ENCODE assay signal across 31 cellular contexts in the genomic region with DNA sequence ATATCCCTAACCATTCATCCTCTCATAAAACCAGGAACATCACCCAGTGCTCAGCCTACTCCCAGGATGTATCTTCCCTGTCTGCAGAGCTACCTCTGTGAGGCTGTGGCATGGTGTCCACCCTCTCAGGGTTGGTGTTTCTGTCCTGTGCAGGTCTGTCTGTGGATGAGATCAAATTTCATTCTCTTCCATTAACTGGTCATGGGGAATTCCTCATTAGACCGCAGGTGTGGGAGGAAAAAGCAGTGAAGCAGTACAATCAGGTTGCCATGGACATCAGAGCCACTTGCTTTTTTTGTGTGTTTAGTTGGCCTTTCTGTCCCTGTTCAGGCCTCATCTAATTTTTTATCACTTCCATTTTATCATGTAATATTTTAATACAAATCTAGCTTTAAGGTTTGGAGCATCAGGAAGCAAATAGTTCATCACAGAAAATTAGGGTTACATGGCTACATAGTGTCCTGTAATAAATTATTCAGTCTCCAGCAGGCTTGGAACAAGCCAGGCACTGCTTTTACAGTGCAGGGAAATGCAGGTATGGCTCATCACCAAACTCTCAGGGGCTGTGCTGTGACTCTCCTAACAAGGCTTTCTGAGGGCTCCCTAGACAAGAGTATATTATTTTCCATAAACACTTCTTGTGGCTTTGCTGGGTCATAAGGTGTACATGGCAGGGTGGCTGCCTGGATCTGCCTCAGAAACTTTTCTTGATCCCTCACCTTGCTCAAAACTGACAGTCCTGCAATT.
DNase-seq lines count a peak whose midpoint lies in the region; ATAC-seq, FAIRE-seq and TF ChIP-seq lines count a peak whose summit lies in the region.
"Had no signal": no experiment of that assay in that cellular context is flagged by ENCODE, and none has a peak within 500 bp of the region (broad histone marks: within the 10 kb centered on the region; RNA-seq: fewer than 3 reads in every experiment).

No MANE protein-coding gene starts in this region.

- intact Hi-C loops in Calu3 (cut with micrococcal nuclease; ENCODE audit: unreplicated experiment) (no loop called here), GM12878 (cut with micrococcal nuclease; ENCODE audit: unreplicated experiment) (no loop called here)

- H3K4me1 Mint-ChIP-seq in Calu3 (ENCODE audit: low read depth, unreplicated experiment) (peaks cover 50% of the 10 kb centered on the region), nephron progenitor cell (peaks cover 69% of the 10 kb centered on the region)
- H3K4me1 Mint-ChIP-seq: naive B cell had no signal

- H3K9me3 ChIP-seq in GM12878 (replicated peaks; ENCODE audit: control insufficient read depth, insufficient read depth, low read length) (no peaks in the 10 kb centered on the region), upper lobe of left lung (no peaks in the 10 kb centered on the region)
- H3K9me3 ChIP-seq: MG63, sigmoid colon, vagina had no signal

- FAIRE-seq in GM12878 (lab: Jason Lieb, UNC): no peak
- FAIRE-seq: G401.6, GM19239 had no signal

- CTCF ChIA-PET in Calu3 (lab: Charles Lee): interaction anchor here (0.6 to 1.3 kb wide), 4 partner anchors 9 to 31 kb away, joined by 3 to 7 read pairs (median 3); no protein-coding TSS in a partner anchor
- CTCF ChIA-PET in GM12878 (lab: Yijun Ruan, JAX): no interaction called here

- in situ Hi-C loops in GM12878 (cut with MboI): no loop called here

- H3K4me2 ChIP-seq in KMS-11: peak overlapping the region; percentile 31
- H3K4me2 ChIP-seq in GM12878 (ENCODE audit: control insufficient read depth, insufficient read depth): no peak overlapping the region

- TF ChIP-seq POLR2A in GM12878 (IDR thresholded peaks at IDR 0.05; ENCODE audit: low read depth, low read length): no peak
- TF ChIP-seq POLR2A in upper lobe of left lung (IDR thresholded peaks at IDR 0.05): no peak

- H2AFZ ChIP-seq in KMS-11 (ENCODE audit: low read depth): no peak overlapping the region
- no peak overlapping the region for H2AFZ ChIP-seq in GM12878 (ENCODE audit: control insufficient read depth, low read depth, low read length)

- DNase-seq in Calu3: peak; percentile 63
- DNase-seq in GM12878 (ENCODE audit: low read depth, low spot score): no peak
- DNase-seq in nephron progenitor cell: peak; percentile 7
- no peak for DNase-seq in NCI-H1436 (lab: John Stamatoyannopoulos, UW)
- no peak for DNase-seq in Kasumi-1 (lab: John Stamatoyannopoulos, UW)
- DNase-seq in upper lobe of left lung: no peak
- DNase-seq: activated CD4-positive, CD25-positive, alpha-beta regulatory T cell; activated CD8-positive, alpha-beta T cell treated with anti-CD3 and anti-CD28 coated beads for 36 hours; activated naive CD4-positive, alpha-beta T cell treated with Interleukin-2 at 50 U/mL for 16 hours; activated T-cell treated with anti-CD3 and anti-CD28 coated beads, Interleukin-2, amount 50 U/mL, for 24 hours; amygdala; C1 segment of cervical spinal cord; central memory CD4-positive, alpha-beta T cell; dorsolateral prefrontal cortex; foreskin fibroblast; H7; MG63; naive B cell; NCI-H2227 treated with DMSO at 0.1 percent for 48 hours; ovary; RPMI8226; sigmoid colon; substantia nigra; T-helper 9 cell had no signal

- BruUV-seq in Calu3 (replicated peaks; lab: Mats Ljungman, UMichigan): no TSS peak
- BruUV-seq in GM12878 (replicated peaks; lab: Mats Ljungman, UMichigan): no TSS peak

- H3K27ac ChIP-seq in KMS-11 (peak overlapping the region; percentile 46), GM12878 (ENCODE audit: control insufficient read depth, insufficient read depth) (no peak overlapping the region), upper lobe of left lung (no peak overlapping the region)
- H3K27ac ChIP-seq: dorsolateral prefrontal cortex, epithelial cell of prostate, ovary, sigmoid colon, vagina had no signal

- H3K79me2 ChIP-seq in KMS-11 (ENCODE audit: insufficient read depth, low read depth): no peaks in the 10 kb centered on the region
- no peaks in the 10 kb centered on the region for H3K79me2 ChIP-seq in GM12878 (ENCODE audit: control insufficient read depth, insufficient read depth, low read length)

- H3K27me3 ChIP-seq in KMS-11 (ENCODE audit: insufficient read depth, low read depth): no peaks in the 10 kb centered on the region
- no peaks in the 10 kb centered on the region for H3K27me3 ChIP-seq in GM12878 (replicated peaks in 1 of 2; ENCODE audit: control insufficient read depth in 2 of 2, insufficient read depth in 2 of 2, low read length in 1 of 2)
- no peaks in the 10 kb centered on the region for H3K27me3 ChIP-seq in upper lobe of left lung
- H3K27me3 ChIP-seq: dorsolateral prefrontal cortex, MG63, ovary, sigmoid colon, vagina had no signal

- POLR2A ChIA-PET in GM12878 (lab: Charles Lee): interaction anchor here (0.6 kb wide), 1 partner anchor 145 kb away, joined by 3 read pairs; no protein-coding TSS in a partner anchor

- H3K4me1 ChIP-seq in KMS-11 (ENCODE audit: low read depth, poor library complexity, severe bottlenecking): peaks cover 20% of the 10 kb centered on the region
- H3K4me1 ChIP-seq in GM12878 (ENCODE audit: control insufficient read depth, insufficient read depth, low read length): no peaks in the 10 kb centered on the region
- no peaks in the 10 kb centered on the region for H3K4me1 ChIP-seq in upper lobe of left lung
- H3K4me1 ChIP-seq: sigmoid colon, vagina had no signal

- H3K27me3 Mint-ChIP-seq in Calu3 (ENCODE audit: unreplicated experiment) (no peaks in the 10 kb centered on the region), nephron progenitor cell (ENCODE audit: low read depth, poor library complexity) (peaks cover 3% of the 10 kb centered on the region)
- H3K27me3 Mint-ChIP-seq: activated CD8-positive, alpha-beta T cell treated with anti-CD3 and anti-CD28 coated beads for 36 hours; activated T-cell treated with anti-CD3 and anti-CD28 coated beads, Interleukin-2, amount 50 U/mL, for 24 hours; naive B cell had no signal

- H4K20me1 ChIP-seq in KMS-11 (ENCODE audit: insufficient read depth) (no peaks in the 10 kb centered on the region), GM12878 (ENCODE audit: control insufficient read depth, insufficient read depth) (no peaks in the 10 kb centered on the region)

- no peak for TF ChIP-seq EP300 in GM12878 (IDR thresholded peaks at IDR 0.05; ENCODE audit: borderline replicate concordance in 1 of 2, control insufficient read depth in 1 of 2, low read depth in 2 of 2, low read length in 2 of 2)
- TF ChIP-seq EP300 in upper lobe of left lung (IDR thresholded peaks at IDR 0.05): no peak

- H3K36me3 ChIP-seq in KMS-11 (ENCODE audit: insufficient read depth) (no peaks in the 10 kb centered on the region), GM12878 (ENCODE audit: control insufficient read depth in 2 of 2, insufficient read depth in 2 of 2, low read length in 1 of 2) (no peaks in the 10 kb centered on the region), upper lobe of left lung (no peaks in the 10 kb centered on the region)
- H3K36me3 ChIP-seq: MG63, ovary, sigmoid colon, vagina had no signal

- H3K4me3 ChIP-seq in KMS-11 (IDR thresholded peaks at IDR 0.05; ENCODE audit: insufficient read depth, low read depth, low read length): no peak overlapping the region
- H3K4me3 ChIP-seq in GM12878: no peak overlapping the region
- H3K4me3 ChIP-seq in upper lobe of left lung: no peak overlapping the region
- H3K4me3 ChIP-seq: dorsolateral prefrontal cortex, MG63, ovary, sigmoid colon, vagina had no signal

- ATAC-seq in GM12878: peak; percentile 56
- ATAC-seq in GM18511 (IDR thresholded peaks at IDR 0.05; ENCODE audit: unreplicated experiment): no peak
- ATAC-seq in upper lobe of left lung (ENCODE audit: low FRiP score in 2 of 2): no peak
- ATAC-seq: activated CD8-positive, alpha-beta T cell treated with anti-CD3 and anti-CD28 coated beads for 36 hours; SK-N-SH treated with all-trans-retinoic acid at 6 μM for 48 hours had no signal

- RAD21 ChIA-PET in GM12878 (lab: Charles Lee; ENCODE audit: unreplicated experiment): interaction anchor here (1.0 to 1.4 kb wide), 3 partner anchors 427 to 594 kb away, joined by 3 read pairs; no protein-coding TSS in a partner anchor

- TF ChIP-seq RAD21 in GM12878 (IDR thresholded peaks at IDR 0.05; ENCODE audit: insufficient read depth, low read depth, low read length): no peak

- no peak overlapping the region for H3K4me3 Mint-ChIP-seq in Calu3 (ENCODE audit: low read depth, unreplicated experiment)
- peak overlapping the region; percentile 3 for H3K4me3 Mint-ChIP-seq in nephron progenitor cell
- H3K4me3 Mint-ChIP-seq: activated CD8-positive, alpha-beta T cell treated with anti-CD3 and anti-CD28 coated beads for 36 hours; activated T-cell treated with anti-CD3 and anti-CD28 coated beads, Interleukin-2, amount 50 U/mL, for 24 hours had no signal

- SMC1A ChIA-PET in GM12878 (lab: Charles Lee; ENCODE audit: uncharacterized antibody, unreplicated experiment): interaction anchor here (0.6 to 1.3 kb wide), 4 partner anchors 8 to 99 kb away, joined by 3 to 4 read pairs (median 4); no protein-coding TSS in a partner anchor

- TF ChIP-seq CTCF in Calu3 (IDR thresholded peaks at IDR 0.05; ENCODE audit: unreplicated experiment) (no peak), KMS-11 (conservative IDR thresholded peaks at IDR 0.05; ENCODE audit: low read depth, low read length) (no peak), GM12878 (IDR thresholded peaks at IDR 0.05 in 2 of 3, conservative IDR thresholded peaks at IDR 0.05 in 1 of 3; ENCODE audit: control insufficient read depth in 2 of 3, extremely low read depth in 1 of 3, insufficient read depth in 1 of 3, low read depth in 3 of 3, low read length in 3 of 3) (no peak), nephron progenitor cell (IDR thresholded peaks at IDR 0.05) (no peak), upper lobe of left lung (IDR thresholded peaks at IDR 0.05) (no peak)

- H3K27ac Mint-ChIP-seq in Calu3 (ENCODE audit: unreplicated experiment) (peak overlapping the region; percentile 40), nephron progenitor cell (peak overlapping the region; percentile 31)
- H3K27ac Mint-ChIP-seq: activated CD8-positive, alpha-beta T cell treated with anti-CD3 and anti-CD28 coated beads for 36 hours; activated T-cell treated with anti-CD3 and anti-CD28 coated beads, Interleukin-2, amount 50 U/mL, for 24 hours; naive B cell had no signal

- H3K36me3 Mint-ChIP-seq in Calu3 (ENCODE audit: insufficient read depth, unreplicated experiment) (no peaks in the 10 kb centered on the region), nephron progenitor cell (ENCODE audit: low read depth) (no peaks in the 10 kb centered on the region)
- H3K36me3 Mint-ChIP-seq: naive B cell had no signal

- no peak overlapping the region for H3K9ac ChIP-seq in KMS-11
- H3K9ac ChIP-seq in GM12878 (ENCODE audit: control insufficient read depth, insufficient read depth, low read length): no peak overlapping the region

- no peaks in the 10 kb centered on the region for H3K9me3 Mint-ChIP-seq in Calu3 (ENCODE audit: low read depth, unreplicated experiment)
- peaks cover 3% of the 10 kb centered on the region for H3K9me3 Mint-ChIP-seq in nephron progenitor cell

- WGBS in GM12878 (ENCODE audit: insufficient coverage, insufficient replicate concordance, low lambda C conversion rate, missing lambda C conversion rate): 0% methylated on average over 1 of the region's 1 CpG
- 50 to 54% methylated on average over 1 of the region's 1 CpG for WGBS in upper lobe of left lung, 2 donors

TF ChIP-seq in GM12878, 131 proteins besides CTCF, POLR2A, EP300 and RAD21 (continues in another document):
- TF ChIP-seq BCL11A (IDR thresholded peaks at IDR 0.05; ENCODE audit: low read depth, low read length): 0 out of 2 replicates have a peak, but pooled peaks have one; percentile 28

Comparison
In these comparisons a context has a peak if more than half of its experiments do, and no peak if none do; other contexts are left out.
1. DNase-seq: peak in Calu3 (single experiment) and nephron progenitor cell (single experiment); none in GM12878 (single experiment), NCI-H1436 (single experiment), Kasumi-1 (0 of 2) and upper lobe of left lung (0 of 2).